Comparison of ENCODE assay signal across 18 cellular contexts in the genomic region with DNA sequence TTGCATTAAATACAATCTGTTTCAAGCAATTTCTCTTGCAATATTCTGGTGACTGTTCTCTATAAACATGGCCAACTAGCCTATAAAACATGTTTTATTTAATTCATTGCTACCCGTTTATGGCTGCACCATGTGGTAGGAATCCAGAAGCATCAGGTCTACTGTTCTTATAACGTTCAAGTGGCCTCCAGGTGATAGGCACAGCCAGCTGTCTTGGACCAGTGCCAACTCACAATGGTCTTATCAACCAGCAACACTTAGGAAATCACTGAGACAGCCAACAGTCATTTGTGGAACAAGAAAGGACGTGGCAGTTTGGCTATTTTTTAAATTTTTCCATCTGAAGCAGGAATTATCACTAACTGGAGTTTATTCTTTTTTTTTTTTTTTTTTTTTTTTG.
DNase-seq lines count a peak whose midpoint lies in the region; FAIRE-seq and TF ChIP-seq lines count a peak whose summit lies in the region.
"Had no signal": no experiment of that assay in that cellular context is flagged by ENCODE, and none has a peak within 500 bp of the region (broad histone marks: within the 10 kb centered on the region; RNA-seq: fewer than 3 reads in every experiment).

No MANE protein-coding gene starts in this region.

- intact Hi-C loops in head of caudate nucleus (cut with DNase I), result no loop called here
- intact Hi-C loops in kidney (cut with DNase I), result no loop called here

- H3K9ac ChIP-seq in kidney (ENCODE audit: low read length in 2 of 2), result no peak overlapping the region

- no peak for TF ChIP-seq CTCF in kidney (IDR thresholded peaks at IDR 0.05; ENCODE audit: borderline replicate concordance, extremely low read depth, insufficient read depth)

- DNase-seq in DMS53 treated with DMSO at 0.1 percent for 48 hours (lab: John Stamatoyannopoulos, UW; ENCODE audit: unreplicated experiment), result peak; percentile 58
- DNase-seq in NCI-H1417 (lab: John Stamatoyannopoulos, UW), result peak; percentile 29 to 94 (median 86)
- DNase-seq in NCI-H2196 (lab: John Stamatoyannopoulos, UW; ENCODE audit: unreplicated experiment), result peak; percentile 65
- DNase-seq in SHP77 treated with DMSO at 0.1 percent for 48 hours (lab: John Stamatoyannopoulos, UW), result peak; percentile 86
- no peak for DNase-seq in HuH-7 (ENCODE audit: low spot score)
- DNase-seq in head of caudate nucleus, result no peak
- no peak for DNase-seq in activated CD4-positive, alpha-beta T cell treated with anti-CD3 and anti-CD28 coated beads, Interleukin-2, amount 50 U/mL, for 4 hours
- DNase-seq in kidney, result no peak
- DNase-seq: activated CD4-positive, alpha-beta T cell treated with anti-CD3 and anti-CD28 coated beads for 4 hours; activated CD8-positive, alpha-beta memory T cell treated with anti-CD3 and anti-CD28 coated beads, Interleukin-2, amount 50 U/mL, for 48 hours; activated naive CD4-positive, alpha-beta T cell treated with anti-CD3 and anti-CD28 coated beads for 36 hours; Caco-2; HCEC 1CT; stimulated activated CD4-positive, alpha-beta T cell treated with anti-CD3 and anti-CD28 coated beads, Interleukin-4, amount 100 ng/mL, for 4 hours had no signal

- H3K36me3 ChIP-seq in kidney (ENCODE audit: control insufficient read depth in 1 of 2, insufficient read depth in 2 of 2, low read length in 2 of 2), result no peaks in the 10 kb centered on the region
- H3K36me3 ChIP-seq: SJSA1, thoracic aorta had no signal

- no peak overlapping the region for H3K4me3 ChIP-seq in kidney (ENCODE audit: low read length in 2 of 2)
- H3K4me3 ChIP-seq: coronary artery, SJSA1, skin epidermis, thoracic aorta had no signal

- no peaks in the 10 kb centered on the region for H3K9me3 ChIP-seq in kidney (ENCODE audit: control insufficient read depth in 1 of 2, low read length in 2 of 2)
- H3K9me3 ChIP-seq: Caco-2, SJSA1, thoracic aorta had no signal

- H3K27ac ChIP-seq in kidney (ENCODE audit: low read depth in 2 of 2, low read length in 2 of 2), result no peak overlapping the region
- H3K27ac ChIP-seq: coronary artery, SJSA1, skin epidermis, thoracic aorta had no signal

- no peaks in the 10 kb centered on the region for H3K4me1 ChIP-seq in kidney (ENCODE audit: control insufficient read depth in 1 of 2, insufficient read depth in 1 of 2, low read depth in 1 of 2, low read length in 2 of 2)
- H3K4me1 ChIP-seq: Caco-2, SJSA1 had no signal

- no peak for FAIRE-seq in kidney (lab: Jason Lieb, UNC)

Comparison
In these comparisons a context has a peak if more than half of its experiments do, and no peak if none do; other contexts are left out.
1. DNase-seq: peak in DMS53 treated with DMSO at 0.1 percent for 48 hours (single experiment), NCI-H1417 (3 of 3), NCI-H2196 (single experiment) and SHP77 treated with DMSO at 0.1 percent for 48 hours (single experiment); none in HuH-7 (single experiment), head of caudate nucleus (0 of 42), activated CD4-positive, alpha-beta T cell treated with anti-CD3 and anti-CD28 coated beads, Interleukin-2, amount 50 U/mL, for 4 hours (0 of 2) and kidney (single experiment).